9 cellular contexts compared by ENCODE assay signal in the genomic region with DNA sequence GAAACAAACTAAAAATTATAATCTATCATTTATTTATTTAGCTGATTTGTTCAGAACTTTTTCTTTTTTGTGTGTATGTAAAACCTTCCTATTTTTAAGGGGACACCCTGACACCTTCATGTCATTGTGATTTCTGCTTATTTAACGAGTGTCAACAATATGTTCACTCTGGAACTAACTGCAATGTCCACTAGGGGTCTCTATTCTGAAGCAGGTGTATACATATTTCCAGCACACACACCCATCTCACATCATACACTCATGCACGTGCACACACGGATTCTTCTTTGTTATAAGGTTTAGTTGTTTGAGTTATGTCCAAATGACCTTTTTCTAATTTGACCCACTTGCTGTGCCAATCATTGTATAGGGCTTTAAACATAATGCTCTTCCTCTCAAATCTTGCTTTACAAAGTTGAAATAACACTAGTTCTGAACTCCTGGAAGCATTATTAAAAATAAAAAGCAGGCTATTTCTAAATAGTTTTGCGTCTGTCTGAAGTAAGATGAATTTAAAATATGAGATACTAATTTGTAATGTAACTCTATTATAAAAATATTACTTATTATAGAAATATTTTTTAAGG. TPM values are rescaled to one million over a fixed set of nuclear protein-coding genes. Genes with fewer than 3 reads are reported as not detected.
DNase-seq lines count a peak whose midpoint lies in the region; ATAC-seq and TF ChIP-seq lines count a peak whose summit lies in the region.
"Had no signal": no experiment of that assay in that cellular context is flagged by ENCODE, and none has a peak within 500 bp of the region (broad histone marks: within the 10 kb centered on the region; RNA-seq: fewer than 3 reads in every experiment).

No MANE protein-coding gene starts in this region.

- TF ChIP-seq CTCF in AG10803 (conservative IDR thresholded peaks at IDR 0.05; ENCODE audit: low read length) (peak; percentile 85), RWPE1 (conservative IDR thresholded peaks at IDR 0.05; ENCODE audit: low read depth) (peak; percentile 83), epithelial cell of esophagus (IDR thresholded peaks at IDR 0.05; ENCODE audit: insufficient read depth, low read depth, low read length, missing control alignments) (peak; percentile 76), neural cell (IDR thresholded peaks at IDR 0.05; ENCODE audit: poor library complexity, severe bottlenecking) (peak; percentile 80)

- TF ChIP-seq EP300 in neural cell (conservative IDR thresholded peaks at IDR 0.05; ENCODE audit: poor library complexity, severe bottlenecking), result no peak

- TF ChIP-seq RAD21 in neural cell (conservative IDR thresholded peaks at IDR 0.05), result peak; percentile 75

- H4K20me1 ChIP-seq in neural cell (ENCODE audit: insufficient read depth), result no peaks in the 10 kb centered on the region

- no peaks in the 10 kb centered on the region for H3K9me2 ChIP-seq in neural cell (ENCODE audit: insufficient read depth, low read length)

- no peak overlapping the region for H3K9ac ChIP-seq in neural cell (ENCODE audit: low read length)

- H3K27ac ChIP-seq in RWPE1 (no peak overlapping the region), neural cell (ENCODE audit: low read length) (no peak overlapping the region)

- no peaks in the 10 kb centered on the region for H3K27me3 ChIP-seq in neural cell (ENCODE audit: insufficient read depth, low read depth, low read length)

- H3K9me3 ChIP-seq in neural cell (ENCODE audit: low read length), result no peaks in the 10 kb centered on the region

- H3K79me2 ChIP-seq in neural cell (replicated peaks; ENCODE audit: insufficient read depth, low read length), result no peaks in the 10 kb centered on the region

- peak; percentile 95 for ATAC-seq in GM18498 (IDR thresholded peaks at IDR 0.05; ENCODE audit: unreplicated experiment)
- ATAC-seq in HG02678 (IDR thresholded peaks at IDR 0.05; ENCODE audit: unreplicated experiment), result peak; percentile 98

- H3K4me2 ChIP-seq in neural cell (ENCODE audit: low read length), result no peak overlapping the region

- DNase-seq in AG10803 (ENCODE audit: low read depth), result peak; percentile 72
- peak; percentile 83 for DNase-seq in NAMALWA (ENCODE audit: low spot score)
- DNase-seq in RWPE1 (ENCODE audit: low spot score), result peak; percentile 65
- DNase-seq in epithelial cell of esophagus (ENCODE audit: low read depth), result peak; percentile 81
- no peak for DNase-seq in HK-2 (ENCODE audit: unreplicated experiment)

- POLR2A ChIA-PET in RWPE1 (lab: Yijun Ruan, JAX; ENCODE audit: low non-redundant PET), result no interaction called here

- H3K4me3 ChIP-seq in AG10803 (ENCODE audit: low read length) (no peak overlapping the region), epithelial cell of esophagus (ENCODE audit: low read length) (no peak overlapping the region), neural cell (ENCODE audit: low read length) (no peak overlapping the region)

- H3K36me3 ChIP-seq in neural cell (ENCODE audit: insufficient read depth, low read length), result no peaks in the 10 kb centered on the region

- H3F3A ChIP-seq in neural cell (ENCODE audit: insufficient read depth, low read length, poor library complexity, severe bottlenecking), result no peaks in the 10 kb centered on the region

- no peak overlapping the region for H2AFZ ChIP-seq in neural cell (ENCODE audit: low read depth, low read length)

- CTCF ChIA-PET in RWPE1 (lab: Yijun Ruan, JAX), result interaction anchor here (0.7 kb wide), 2 partner anchors 9 to 635 kb away, joined by 3 read pairs; no protein-coding TSS in a partner anchor

TF ChIP-seq in neural cell, 6 proteins besides CTCF, POLR2A, EP300 and RAD21:
- TF ChIP-seq, protein P1, sequence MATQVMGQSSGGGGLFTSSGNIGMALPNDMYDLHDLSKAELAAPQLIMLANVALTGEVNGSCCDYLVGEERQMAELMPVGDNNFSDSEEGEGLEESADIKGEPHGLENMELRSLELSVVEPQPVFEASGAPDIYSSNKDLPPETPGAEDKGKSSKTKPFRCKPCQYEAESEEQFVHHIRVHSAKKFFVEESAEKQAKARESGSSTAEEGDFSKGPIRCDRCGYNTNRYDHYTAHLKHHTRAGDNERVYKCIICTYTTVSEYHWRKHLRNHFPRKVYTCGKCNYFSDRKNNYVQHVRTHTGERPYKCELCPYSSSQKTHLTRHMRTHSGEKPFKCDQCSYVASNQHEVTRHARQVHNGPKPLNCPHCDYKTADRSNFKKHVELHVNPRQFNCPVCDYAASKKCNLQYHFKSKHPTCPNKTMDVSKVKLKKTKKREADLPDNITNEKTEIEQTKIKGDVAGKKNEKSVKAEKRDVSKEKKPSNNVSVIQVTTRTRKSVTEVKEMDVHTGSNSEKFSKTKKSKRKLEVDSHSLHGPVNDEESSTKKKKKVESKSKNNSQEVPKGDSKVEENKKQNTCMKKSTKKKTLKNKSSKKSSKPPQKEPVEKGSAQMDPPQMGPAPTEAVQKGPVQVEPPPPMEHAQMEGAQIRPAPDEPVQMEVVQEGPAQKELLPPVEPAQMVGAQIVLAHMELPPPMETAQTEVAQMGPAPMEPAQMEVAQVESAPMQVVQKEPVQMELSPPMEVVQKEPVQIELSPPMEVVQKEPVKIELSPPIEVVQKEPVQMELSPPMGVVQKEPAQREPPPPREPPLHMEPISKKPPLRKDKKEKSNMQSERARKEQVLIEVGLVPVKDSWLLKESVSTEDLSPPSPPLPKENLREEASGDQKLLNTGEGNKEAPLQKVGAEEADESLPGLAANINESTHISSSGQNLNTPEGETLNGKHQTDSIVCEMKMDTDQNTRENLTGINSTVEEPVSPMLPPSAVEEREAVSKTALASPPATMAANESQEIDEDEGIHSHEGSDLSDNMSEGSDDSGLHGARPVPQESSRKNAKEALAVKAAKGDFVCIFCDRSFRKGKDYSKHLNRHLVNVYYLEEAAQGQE (IDR thresholded peaks at IDR 0.05; ENCODE audit: borderline replicate concordance), result no peak
- TF ChIP-seq EZH2 (IDR thresholded peaks at IDR 0.05; ENCODE audit: borderline replicate concordance, insufficient read depth, low read length, poor library complexity, severe bottlenecking) (no peak), TAF1 (IDR thresholded peaks at IDR 0.05; ENCODE audit: low read depth) (no peak), MXI1 (conservative IDR thresholded peaks at IDR 0.05; ENCODE audit: poor library complexity, severe bottlenecking) (no peak), POLR2AphosphoS5 (IDR thresholded peaks at IDR 0.05) (no peak), SMC3 (conservative IDR thresholded peaks at IDR 0.05; ENCODE audit: poor library complexity) (peak; percentile 82)
TF ChIP-seq in neural cell: peak in this region for 1.

RNA-seq across cellular contexts. Expression of a gene that starts 15.5 kb away (rescaled TPM):
- 0.48 and 0.52 TPM in 2 replicates for polyA plus RNA-seq in neural cell
- polyA minus RNA-seq in neural cell, result 0.49 and 0.93 TPM in 2 replicates
- polyA plus RNA-seq: IgD-negative memory B cell had no signal
